ENCODE assay signal across 8 cellular contexts in genomic region chr19:46975918-46976782, GRCh38. TPM values are rescaled to one million over a fixed set of nuclear protein-coding genes. Genes with fewer than 3 reads are reported as not detected.
DNase-seq lines count a peak whose midpoint lies in the region; ATAC-seq and TF ChIP-seq lines count a peak whose summit lies in the region.

No MANE protein-coding gene starts in this region.

- DNase-seq in heart left ventricle (peak; percentile 91 to 97 (median 95)), pons (ENCODE audit: low spot score) (peak; percentile 92), NCI-H2171 treated with DMSO at 0.1 percent for 48 hours (lab: John Stamatoyannopoulos, UW) (no peak)

- TF ChIP-seq POLR2A in heart left ventricle (IDR thresholded peaks at IDR 0.05): peak in 1 of 2 donors; percentile 14

- intact Hi-C loops in heart left ventricle (cut with DNase I): loop anchor here in 4 of 10 donors (1.0 to 10.0 kb wide), 5 partner anchors 44 to 115 kb away; partner anchors contain the start of gene ARHGAP35 (in 2 of the 4)

- ATAC-seq in heart left ventricle (peak; percentile 88 to 93 (median 91)), HG02970 (IDR thresholded peaks at IDR 0.05; ENCODE audit: low FRiP score, unreplicated experiment) (no peak), HG03135 (IDR thresholded peaks at IDR 0.05; ENCODE audit: unreplicated experiment) (no peak), HG02973 (IDR thresholded peaks at IDR 0.05; ENCODE audit: unreplicated experiment) (no peak)

- H3K27ac ChIP-seq in HEK293 (ENCODE audit: extremely low read depth, low read depth, low read length): peak overlapping the region; percentile 42
- peak overlapping the region; percentile 62 for H3K27ac ChIP-seq in angular gyrus (ENCODE audit: low read depth, low read length)
- H3K27ac ChIP-seq in heart left ventricle: peak overlapping the region; percentile 80 to 95 (median 90)

- H3K4me1 ChIP-seq in HEK293 (ENCODE audit: control insufficient read depth, insufficient read depth, low read length) (peaks cover 18% of the 10 kb centered on the region), heart left ventricle (peaks cover 22 to 92% (median 71%) of the 10 kb centered on the region in 12 donors)

- POLR2A ChIA-PET in HEK293 (lab: Yijun Ruan, JAX): interaction anchor here (0.5 to 1.8 kb wide), 8 partner anchors 22 to 480 kb away, joined by 4 to 9 read pairs (median 4); partner anchors contain the start of gene PNMA8B

- H3K9me3 ChIP-seq in HEK293 (ENCODE audit: control insufficient read depth, insufficient read depth, low read depth, low read length) (no peaks in the 10 kb centered on the region), heart left ventricle (no peaks in the 10 kb centered on the region)

- CTCF ChIA-PET in HEK293 (lab: Yijun Ruan, JAX): interaction anchor here (0.5 to 3.5 kb wide), 9 partner anchors 12 to 250 kb away, joined by 3 to 33 read pairs (median 4); no protein-coding TSS in a partner anchor

- H3K27me3 ChIP-seq in heart left ventricle: no peaks in the 10 kb centered on the region

- H3K36me3 ChIP-seq in HEK293 (ENCODE audit: control insufficient read depth in 2 of 2, insufficient read depth in 1 of 2, low read length in 2 of 2) (no peaks in the 10 kb centered on the region; a peak in 1 of 3 replicates), heart left ventricle (no peaks in the 10 kb centered on the region)

- H3K4me3 ChIP-seq in HEK293 (ENCODE audit: low read depth, low read length) (no peak overlapping the region), heart left ventricle (peak overlapping the region in 2 of 12 donors; percentile 0 to 19)

- TF ChIP-seq CTCF in HEK293 (tag by site-specific recombination; IDR thresholded peaks at IDR 0.05) (no peak), heart left ventricle (IDR thresholded peaks at IDR 0.05) (no peak)

- WGBS in heart left ventricle, 4 donors: 24 to 37% (median 29%) methylated on average over 9 to 18 of the region's 18 CpGs

TF ChIP-seq in HEK293, 187 proteins besides CTCF, POLR2A, EP300 and RAD21 (continues in another document):
- TF ChIP-seq ZNF654 (tag by site-specific recombination; IDR thresholded peaks at IDR 0.05; ENCODE audit: low read depth): no peak
- TF ChIP-seq ZNF677 (tag by site-specific recombination; IDR thresholded peaks at IDR 0.05): no peak
- TF ChIP-seq MEIS1 (CRISPR knock-in tag; IDR thresholded peaks at IDR 0.05; ENCODE audit: borderline replicate concordance): no peak
- TF ChIP-seq WT1 (tag by site-specific recombination; IDR thresholded peaks at IDR 0.05): peak; percentile 56
- TF ChIP-seq SCRT1 (tag by site-specific recombination; IDR thresholded peaks at IDR 0.05; ENCODE audit: borderline replicate concordance): peak; percentile 86
- no peak for TF ChIP-seq PRDM10 (tag by site-specific recombination; IDR thresholded peaks at IDR 0.05)
- no peak for TF ChIP-seq INSM2 (tag by site-specific recombination; IDR thresholded peaks at IDR 0.05)
- TF ChIP-seq ZSCAN4 (tag by site-specific recombination; IDR thresholded peaks at IDR 0.05): 0 out of 2 replicates have a peak, but pooled peaks have one; percentile 9
- TF ChIP-seq ZNF132 (tag by site-specific recombination; IDR thresholded peaks at IDR 0.05; ENCODE audit: borderline replicate concordance): no peak
- 0 out of 2 replicates have a peak, but pooled peaks have one; percentile 47 for TF ChIP-seq ZBTB44 (tag by site-specific recombination; IDR thresholded peaks at IDR 0.05)
- no peak for TF ChIP-seq ATF2 (tag by site-specific recombination; IDR thresholded peaks at IDR 0.05; ENCODE audit: low read depth)
- no peak for TF ChIP-seq ZNF169 (tag by site-specific recombination; IDR thresholded peaks at IDR 0.05)
- TF ChIP-seq OVOL3 (tag by site-specific recombination; IDR thresholded peaks at IDR 0.05): peak; percentile 69; the same call in 1 of the 2 replicates
- no peak for TF ChIP-seq YY2 (tag by site-specific recombination; IDR thresholded peaks at IDR 0.05)
- no peak for TF ChIP-seq ZNF792 (tag by site-specific recombination; IDR thresholded peaks at IDR 0.05)
- TF ChIP-seq ZNF660 (tag by site-specific recombination; IDR thresholded peaks at IDR 0.05): no peak
- TF ChIP-seq ZNF214 (tag by site-specific recombination; IDR thresholded peaks at IDR 0.05; ENCODE audit: borderline replicate concordance): no peak
- peak; percentile 78; the same call in 1 of the 2 replicates for TF ChIP-seq OSR2 (tag by site-specific recombination; IDR thresholded peaks at IDR 0.05)
- TF ChIP-seq KLF9 (tag by site-specific recombination; IDR thresholded peaks at IDR 0.05; ENCODE audit: low read depth): no peak

RNA-seq across cellular contexts. Expression of gene NPAS1, which starts 43.5 kb away (rescaled TPM):
- total RNA-seq in heart left ventricle: 1 to 10 TPM in 2 of 9 donors, under 1 TPM in 6, not detected in 1; 0.16 to 1.3 (median 0.53) TPM
- polyA plus RNA-seq in heart left ventricle: 1 to 10 TPM; 1.2 to 1.3 TPM

Comparison
In these comparisons a context has a peak if more than half of its experiments do, and no peak if none do; other contexts are left out.
1. ATAC-seq: peak in heart left ventricle (4 of 4); none in HG02970 (single experiment), HG03135 (single experiment) and HG02973 (single experiment).
2. Peak in every context shown above with its lines, with median percentiles within 50 percentile points of each other: H3K27ac ChIP-seq.